In genomic region chr2:39545957-39546356, GRCh38 we compare ENCODE assay signal across 28 cellular contexts.
A peak's percentile ranks its signal among the peaks of the same experiment; 100 is the strongest.
DNase-seq lines count a peak whose midpoint lies in the region; ATAC-seq, FAIRE-seq and TF ChIP-seq lines count a peak whose summit lies in the region.
"Had no signal": no experiment of that assay in that cellular context is flagged by ENCODE, and none has a peak within 500 bp of the region (broad histone marks: within the 10 kb centered on the region; RNA-seq: fewer than 3 reads in every experiment).

No MANE protein-coding gene starts in this region.

- no peak overlapping the region for H3K4me3 Mint-ChIP-seq in type B pancreatic cell
- H3K4me3 Mint-ChIP-seq: B cell; CD8-positive, alpha-beta T cell had no signal

- no peak for FAIRE-seq in small intestine (lab: Jason Lieb, UNC)
- FAIRE-seq: G401.6, GM18507, GM19239, H1 had no signal

- H3K9ac ChIP-seq in PC-3 (ENCODE audit: low read length), result no peak overlapping the region
- H3K9ac ChIP-seq: SK-N-SH had no signal

- WGBS in small intestine, 3 donors, result 57 to 72% (median 65%) methylated on average over 5 of the region's 5 CpGs

- H3K79me2 ChIP-seq in PC-3 (ENCODE audit: low read length), result no peaks in the 10 kb centered on the region

- H3K4me1 Mint-ChIP-seq in type B pancreatic cell (ENCODE audit: unreplicated experiment), result peaks cover 18% of the 10 kb centered on the region
- H3K4me1 Mint-ChIP-seq: B cell had no signal

- no peaks in the 10 kb centered on the region for H3K27me3 Mint-ChIP-seq in type B pancreatic cell

- CTCF ChIA-PET in PC-3 (lab: Charles Lee), result no interaction called here

- no peak overlapping the region for H3K27ac Mint-ChIP-seq in type B pancreatic cell
- H3K27ac Mint-ChIP-seq: B cell; CD8-positive, alpha-beta T cell had no signal

- H3K4me3 ChIP-seq in PC-3 (ENCODE audit: low read length) (no peak overlapping the region), small intestine (ENCODE audit: low read depth in 1 of 2, low read length in 2 of 2) (no peak overlapping the region)
- H3K4me3 ChIP-seq: Peyer's patch had no signal

- no peak for TF ChIP-seq CTCF in PC-3 (conservative IDR thresholded peaks at IDR 0.05; ENCODE audit: low read depth, low read length)
- TF ChIP-seq CTCF in type B pancreatic cell (conservative IDR thresholded peaks at IDR 0.05), result no peak

- POLR2A ChIA-PET in PC-3 (lab: Charles Lee; ENCODE audit: unreplicated experiment), result no interaction called here

- intact Hi-C loops in PC-3 (cut with micrococcal nuclease), result loop anchor here (2.0 kb wide), 1 partner anchor 15 kb away; no protein-coding TSS in a partner anchor

- DNase-seq in PC-3 (peak; percentile 19), epithelial cell of prostate (ENCODE audit: low read depth, low spot score) (no peak), renal cortical epithelial cell (ENCODE audit: low read depth) (peak; percentile 58), NCI-H146 (lab: John Stamatoyannopoulos, UW) (no peak), substantia nigra (lab: John Stamatoyannopoulos, UW) (no peak), small intestine (no peak), type B pancreatic cell (ENCODE audit: extremely low spot score, unreplicated experiment) (no peak)
- DNase-seq: Caco-2; CD8-positive, alpha-beta T cell; Karpas-422; NCI-H1105; NCI-H1436 treated with DMSO at 0.1 percent for 48 hours; NCI-H1930; NCI-H2107; NCI-H446 treated with DMSO at 0.1 percent for 48 hours; NCI-H526; NCI-H82; Peyer's patch; SK-N-SH; SW 1271 had no signal

- no peaks in the 10 kb centered on the region for H3K36me3 ChIP-seq in PC-3 (ENCODE audit: low read depth, low read length)
- H3K36me3 ChIP-seq in small intestine (ENCODE audit: control insufficient read depth in 2 of 2, insufficient read depth in 2 of 2, low read length in 2 of 2), result no peaks in the 10 kb centered on the region
- H3K36me3 ChIP-seq: Peyer's patch had no signal

- H4K20me1 ChIP-seq in PC-3 (ENCODE audit: low read length), result no peaks in the 10 kb centered on the region

- no peaks in the 10 kb centered on the region for H3K36me3 Mint-ChIP-seq in type B pancreatic cell
- H3K36me3 Mint-ChIP-seq: CD8-positive, alpha-beta T cell had no signal

- H3K9me3 ChIP-seq in PC-3 (ENCODE audit: low read length), result peaks cover 12% of the 10 kb centered on the region
- H3K9me3 ChIP-seq in small intestine (ENCODE audit: control insufficient read depth, low read depth), result no peaks in the 10 kb centered on the region
- H3K9me3 ChIP-seq: Caco-2, Peyer's patch, SK-N-SH had no signal

- no TSS peak for BruUV-seq in PC-3 (replicated peaks; lab: Mats Ljungman, UMichigan)

- H3K4me1 ChIP-seq in PC-3 (ENCODE audit: insufficient read depth, low read length), result peaks cover 21% of the 10 kb centered on the region
- H3K4me1 ChIP-seq in small intestine (ENCODE audit: control insufficient read depth in 2 of 2, insufficient read depth in 1 of 2, low read depth in 1 of 2, low read length in 1 of 2), result no peaks in the 10 kb centered on the region

- peaks cover 5% of the 10 kb centered on the region for H3K9me3 Mint-ChIP-seq in type B pancreatic cell
- H3K9me3 Mint-ChIP-seq: CD8-positive, alpha-beta T cell had no signal

- ATAC-seq in GM18867 (IDR thresholded peaks at IDR 0.05; ENCODE audit: unreplicated experiment) (peak; percentile 71), PC-3 (no peak)
- ATAC-seq: CD8-positive, alpha-beta T cell; HCT116 had no signal

- no peak overlapping the region for H2AFZ ChIP-seq in PC-3 (ENCODE audit: low read length)

- H3K27ac ChIP-seq in PC-3 (ENCODE audit: low read length) (no peak overlapping the region), epithelial cell of prostate (peak overlapping the region; percentile 91), substantia nigra (ENCODE audit: low read depth, low read length, poor library complexity, severe bottlenecking) (no peak overlapping the region), small intestine (ENCODE audit: low read depth in 1 of 2, low read length in 1 of 2) (no peak overlapping the region)
- H3K27ac ChIP-seq: C4-2B, Peyer's patch had no signal

- H3K9me2 ChIP-seq in PC-3 (replicated peaks; ENCODE audit: low read length), result no peaks in the 10 kb centered on the region
- H3K9me2 ChIP-seq: SK-N-SH had no signal

- H3K27me3 ChIP-seq in PC-3 (ENCODE audit: low read length), result no peaks in the 10 kb centered on the region
- no peaks in the 10 kb centered on the region for H3K27me3 ChIP-seq in small intestine (ENCODE audit: control insufficient read depth in 2 of 2, insufficient read depth in 2 of 2, low read length in 2 of 2)
- H3K27me3 ChIP-seq: Peyer's patch had no signal

- no peak overlapping the region for H3K4me2 ChIP-seq in PC-3 (ENCODE audit: low read length)
- H3K4me2 ChIP-seq: SK-N-SH had no signal

- peaks cover 4% of the 10 kb centered on the region for H3F3A ChIP-seq in PC-3 (ENCODE audit: low read length, unreplicated experiment)

Comparison
In these comparisons a context has a peak if more than half of its experiments do, and no peak if none do; other contexts are left out.
1. DNase-seq: peak in PC-3 (single experiment) and renal cortical epithelial cell (single experiment); none in epithelial cell of prostate (single experiment), NCI-H146 (single experiment), substantia nigra (0 of 49), small intestine (single experiment) and type B pancreatic cell (single experiment).